Comparison of ENCODE assay signal across 8 cellular contexts in the genomic region with DNA sequence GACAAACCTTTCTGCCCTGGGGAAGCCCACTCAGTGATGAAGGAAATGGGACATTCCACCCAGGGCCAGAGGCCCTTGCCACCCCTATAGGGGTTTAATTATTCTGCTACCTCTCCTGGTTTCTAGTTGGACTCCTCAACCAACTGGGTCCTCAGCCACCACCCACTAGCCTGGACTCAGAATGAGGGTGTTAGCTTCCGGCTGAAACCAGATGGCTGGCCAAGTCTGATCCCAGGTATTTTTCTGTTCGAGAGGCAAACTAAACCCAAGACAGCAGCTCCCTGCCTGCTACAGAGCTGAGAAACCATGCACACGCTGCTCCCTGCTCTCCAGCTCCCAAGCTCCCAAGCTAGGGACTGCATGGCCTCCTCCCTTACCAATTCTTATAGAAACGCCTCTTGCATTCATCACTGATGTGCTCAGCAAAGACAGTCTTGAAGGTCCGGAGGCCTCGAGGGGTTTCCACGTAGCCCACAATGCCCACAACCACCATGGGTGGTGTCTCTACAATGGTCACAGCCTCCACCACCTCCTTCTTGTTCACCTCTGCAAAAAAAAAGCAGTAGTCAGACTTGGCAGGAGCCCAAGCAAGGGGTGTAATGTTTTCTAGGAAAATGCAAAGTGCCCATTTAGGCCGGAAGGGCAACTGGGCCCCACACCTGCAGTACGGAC. TPM values are rescaled to one million over a fixed set of nuclear protein-coding genes. Genes with fewer than 3 reads are reported as not detected.
DNase-seq lines count a peak whose midpoint lies in the region; ATAC-seq, FAIRE-seq and TF ChIP-seq lines count a peak whose summit lies in the region.

No MANE protein-coding gene starts in this region.

- peaks cover 57% of the 10 kb centered on the region for H3K4me1 Mint-ChIP-seq in nephron progenitor cell

- H3F3A ChIP-seq in PC-3 (ENCODE audit: low read length, unreplicated experiment) = peaks cover 28% of the 10 kb centered on the region

- peak overlapping the region; percentile 97 for H3K9ac ChIP-seq in PC-3 (ENCODE audit: low read length)

- no TSS peak for BruUV-seq in PC-3 (replicated peaks; lab: Mats Ljungman, UMichigan)

- peaks cover 58% of the 10 kb centered on the region for H3K79me2 ChIP-seq in PC-3 (ENCODE audit: low read length)

- intact Hi-C loops in PC-3 (cut with micrococcal nuclease) = loop anchor here (2.0 to 5.0 kb wide), 3 partner anchors 75 to 165 kb away; a partner anchor contains a TSS

- H3K27ac Mint-ChIP-seq in nephron progenitor cell = peak overlapping the region; percentile 100

- peak overlapping the region; percentile 99 for H3K4me2 ChIP-seq in PC-3 (ENCODE audit: low read length)

- FAIRE-seq in HTR-8/SVneo (lab: Jason Lieb, UNC) = no peak

- H3K36me3 ChIP-seq in PC-3 (ENCODE audit: low read depth, low read length) = peaks cover 63% of the 10 kb centered on the region

- H3K9me2 ChIP-seq in PC-3 (replicated peaks; ENCODE audit: low read length) = no peaks in the 10 kb centered on the region

- H3K27ac ChIP-seq in PC-3 (ENCODE audit: low read length) = peak overlapping the region; percentile 31
- peak overlapping the region in 1 of 2 donors; percentile 52 for H3K27ac ChIP-seq in coronary artery

- no peaks in the 10 kb centered on the region for H3K9me3 Mint-ChIP-seq in nephron progenitor cell

- no peak overlapping the region for H2AFZ ChIP-seq in PC-3 (ENCODE audit: low read length)

- CTCF ChIA-PET in PC-3 (lab: Charles Lee) = interaction anchor here (0.7 to 1.6 kb wide), 3 partner anchors 78 to 393 kb away, joined by 3 to 6 read pairs (median 4); no protein-coding TSS in a partner anchor

- POLR2A ChIA-PET in PC-3 (lab: Charles Lee; ENCODE audit: unreplicated experiment) = no interaction called here

- DNase-seq in GM12865 (ENCODE audit: low read depth) (peak; percentile 64), PC-3 (peak; percentile 22), coronary artery (ENCODE audit: low spot score) (no peak), nephron progenitor cell (no peak), NCI-H146 (lab: John Stamatoyannopoulos, UW) (no peak), NCI-H748 treated with DMSO at 0.1 percent for 48 hours (lab: John Stamatoyannopoulos, UW) (no peak), HTR-8/SVneo (ENCODE audit: insufficient read length, low spot score) (no peak), DMS79 (lab: John Stamatoyannopoulos, UW) (no peak)

- peaks cover 4% of the 10 kb centered on the region for H3K27me3 Mint-ChIP-seq in nephron progenitor cell (ENCODE audit: low read depth, poor library complexity)

- peaks cover 67% of the 10 kb centered on the region for H4K20me1 ChIP-seq in PC-3 (ENCODE audit: low read length)

- peaks cover 67% of the 10 kb centered on the region for H3K36me3 Mint-ChIP-seq in nephron progenitor cell (ENCODE audit: low read depth)

- H3K4me3 Mint-ChIP-seq in nephron progenitor cell = peak overlapping the region; percentile 100

- no peak for TF ChIP-seq CTCF in GM12865 (IDR thresholded peaks at IDR 0.05; ENCODE audit: insufficient read depth, low read depth, low read length, missing control alignments)
- TF ChIP-seq CTCF in PC-3 (conservative IDR thresholded peaks at IDR 0.05; ENCODE audit: low read depth, low read length) = no peak
- TF ChIP-seq CTCF in coronary artery (IDR thresholded peaks at IDR 0.05) = no peak
- TF ChIP-seq CTCF in nephron progenitor cell (IDR thresholded peaks at IDR 0.05) = no peak

- no peaks in the 10 kb centered on the region for H3K9me3 ChIP-seq in PC-3 (ENCODE audit: low read length)

- peaks cover 16% of the 10 kb centered on the region for H3K4me1 ChIP-seq in PC-3 (ENCODE audit: insufficient read depth, low read length)

- H3K4me3 ChIP-seq in GM12865 (ENCODE audit: low read depth, low read length) = peak overlapping the region; percentile 93
- peak overlapping the region; percentile 97 for H3K4me3 ChIP-seq in PC-3 (ENCODE audit: low read length)
- H3K4me3 ChIP-seq in coronary artery = peak overlapping the region; percentile 80

- H3K27me3 ChIP-seq in PC-3 (ENCODE audit: low read length) = no peaks in the 10 kb centered on the region

- ATAC-seq in PC-3 = no peak

RNA-seq across cellular contexts. Expression of a gene that starts 2.2 kb away (rescaled TPM):
- 1,363 and 1,371 TPM in 2 replicates for total RNA-seq in PC-3 (2014; rRNA removed)

RNA-seq across cellular contexts. Expression of a gene that starts 32.6 kb away (rescaled TPM):
- 7.8 and 9.0 TPM in 2 replicates for total RNA-seq in PC-3 (2014; rRNA removed)

Comparison
In these comparisons a context has a peak if more than half of its experiments do, and no peak if none do; other contexts are left out.
1. DNase-seq: peak in GM12865 (single experiment) and PC-3 (single experiment); none in coronary artery (single experiment), nephron progenitor cell (single experiment), NCI-H146 (single experiment), NCI-H748 treated with DMSO at 0.1 percent for 48 hours (single experiment), HTR-8/SVneo (single experiment) and DMS79 (single experiment).
2. Peak in every context shown above with its lines, with median percentiles within 50 percentile points of each other: H3K4me3 ChIP-seq.